8 cellular contexts compared by ENCODE assay signal in the genomic region with DNA sequence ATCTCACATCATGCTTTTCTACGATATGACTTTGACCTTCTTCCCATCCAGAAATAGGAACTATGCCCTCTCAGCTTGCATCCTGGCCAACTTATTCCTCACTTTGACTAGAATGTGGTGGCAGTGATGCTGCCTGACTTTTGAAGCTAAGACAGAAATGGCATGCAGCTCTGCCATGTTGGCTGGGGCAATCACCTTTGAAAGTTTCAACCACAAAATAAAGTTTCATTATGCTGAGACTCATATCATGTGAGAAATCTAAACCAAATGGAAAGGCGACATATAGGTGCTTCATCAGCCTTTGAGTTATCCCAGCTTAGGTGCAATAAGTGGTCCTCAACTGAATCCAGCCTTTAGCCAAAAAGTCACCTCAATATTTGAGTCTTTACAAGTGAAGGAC.
"Had no signal": no experiment of that assay in that cellular context is flagged by ENCODE, and none has a peak within 500 bp of the region (broad histone marks: within the 10 kb centered on the region; RNA-seq: fewer than 3 reads in every experiment).

No MANE protein-coding gene starts in this region.

- FAIRE-seq: G401.6, GM12878, GM12891, GM12892, GM18507, GM19239 had no signal

- DNase-seq: GDM1, GF-D8 had no signal

- ATAC-seq: GM12878 had no signal

- H3K4me3 ChIP-seq: GM12878 had no signal
